In genomic region chr22:50191041-50191740, GRCh38 we compare ENCODE assay signal across 1 cellular context.
TF ChIP-seq lines count a peak whose summit lies in the region.

No MANE protein-coding gene starts in this region.

TF ChIP-seq in HCT116, 20 proteins besides CTCF, POLR2A, EP300 and RAD21 (continued from another document):
- TF ChIP-seq REST (IDR thresholded peaks at IDR 0.05; ENCODE audit: low read depth), result no peak
- no peak for TF ChIP-seq ATF3 (IDR thresholded peaks at IDR 0.05)
- no peak for TF ChIP-seq SRF (IDR thresholded peaks at IDR 0.05; ENCODE audit: low read depth)
- no peak for TF ChIP-seq SIN3A (IDR thresholded peaks at IDR 0.05; ENCODE audit: low read depth)
- no peak for TF ChIP-seq EZH2phosphoT487 (IDR thresholded peaks at IDR 0.05; ENCODE audit: borderline replicate concordance)
